1 cellular context compared by ENCODE assay signal in the genomic region with DNA sequence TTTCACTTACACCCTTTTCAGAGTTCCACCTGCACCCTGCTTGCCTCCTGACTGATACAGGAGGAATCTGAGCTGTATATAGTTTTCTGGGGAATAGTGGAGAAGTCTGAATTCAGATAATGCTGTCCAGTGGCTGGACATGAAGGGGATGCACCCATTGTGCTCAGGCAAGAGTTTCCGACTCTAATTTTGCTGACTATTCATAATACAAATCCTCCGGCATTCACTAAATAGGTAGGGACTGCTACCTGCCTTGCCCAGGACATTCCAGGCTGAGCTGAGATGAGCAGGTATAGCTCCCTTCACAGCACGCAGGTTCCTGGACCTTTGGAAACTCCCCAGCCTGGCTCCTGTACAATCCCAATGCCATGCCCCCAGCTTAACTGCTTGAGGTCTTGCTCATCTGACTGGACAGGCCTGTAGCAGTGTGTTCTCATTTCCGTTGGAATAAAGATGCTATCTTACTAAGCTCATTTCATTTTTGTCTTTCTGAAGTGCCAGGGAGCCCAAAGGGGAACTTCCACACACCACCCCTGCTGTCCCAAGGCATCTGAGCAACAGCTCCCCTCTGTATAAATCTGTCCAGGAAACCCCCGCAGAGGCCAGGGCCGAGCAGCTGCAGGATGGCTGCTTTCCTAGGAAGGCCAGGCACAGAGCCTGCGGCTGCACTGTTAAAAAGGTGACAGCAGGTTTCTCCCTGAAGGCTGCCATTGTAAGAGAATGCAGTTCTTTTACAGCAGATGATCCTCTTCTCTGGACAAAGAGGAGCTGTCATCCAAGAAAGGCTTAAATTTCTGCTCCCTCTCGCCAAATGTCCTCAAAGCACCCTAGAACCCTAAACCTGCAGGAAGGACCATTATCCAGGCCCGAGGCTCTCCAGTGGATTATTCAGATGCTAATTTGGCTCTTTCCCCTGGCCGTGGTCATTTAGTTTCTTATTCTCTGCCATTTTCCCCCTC.
TF ChIP-seq lines count a peak whose summit lies in the region.

No MANE protein-coding gene starts in this region.

TF ChIP-seq in GM23338, 12 proteins besides CTCF, POLR2A, EP300 and RAD21 (continued from another document):
- TF ChIP-seq, protein P1, sequence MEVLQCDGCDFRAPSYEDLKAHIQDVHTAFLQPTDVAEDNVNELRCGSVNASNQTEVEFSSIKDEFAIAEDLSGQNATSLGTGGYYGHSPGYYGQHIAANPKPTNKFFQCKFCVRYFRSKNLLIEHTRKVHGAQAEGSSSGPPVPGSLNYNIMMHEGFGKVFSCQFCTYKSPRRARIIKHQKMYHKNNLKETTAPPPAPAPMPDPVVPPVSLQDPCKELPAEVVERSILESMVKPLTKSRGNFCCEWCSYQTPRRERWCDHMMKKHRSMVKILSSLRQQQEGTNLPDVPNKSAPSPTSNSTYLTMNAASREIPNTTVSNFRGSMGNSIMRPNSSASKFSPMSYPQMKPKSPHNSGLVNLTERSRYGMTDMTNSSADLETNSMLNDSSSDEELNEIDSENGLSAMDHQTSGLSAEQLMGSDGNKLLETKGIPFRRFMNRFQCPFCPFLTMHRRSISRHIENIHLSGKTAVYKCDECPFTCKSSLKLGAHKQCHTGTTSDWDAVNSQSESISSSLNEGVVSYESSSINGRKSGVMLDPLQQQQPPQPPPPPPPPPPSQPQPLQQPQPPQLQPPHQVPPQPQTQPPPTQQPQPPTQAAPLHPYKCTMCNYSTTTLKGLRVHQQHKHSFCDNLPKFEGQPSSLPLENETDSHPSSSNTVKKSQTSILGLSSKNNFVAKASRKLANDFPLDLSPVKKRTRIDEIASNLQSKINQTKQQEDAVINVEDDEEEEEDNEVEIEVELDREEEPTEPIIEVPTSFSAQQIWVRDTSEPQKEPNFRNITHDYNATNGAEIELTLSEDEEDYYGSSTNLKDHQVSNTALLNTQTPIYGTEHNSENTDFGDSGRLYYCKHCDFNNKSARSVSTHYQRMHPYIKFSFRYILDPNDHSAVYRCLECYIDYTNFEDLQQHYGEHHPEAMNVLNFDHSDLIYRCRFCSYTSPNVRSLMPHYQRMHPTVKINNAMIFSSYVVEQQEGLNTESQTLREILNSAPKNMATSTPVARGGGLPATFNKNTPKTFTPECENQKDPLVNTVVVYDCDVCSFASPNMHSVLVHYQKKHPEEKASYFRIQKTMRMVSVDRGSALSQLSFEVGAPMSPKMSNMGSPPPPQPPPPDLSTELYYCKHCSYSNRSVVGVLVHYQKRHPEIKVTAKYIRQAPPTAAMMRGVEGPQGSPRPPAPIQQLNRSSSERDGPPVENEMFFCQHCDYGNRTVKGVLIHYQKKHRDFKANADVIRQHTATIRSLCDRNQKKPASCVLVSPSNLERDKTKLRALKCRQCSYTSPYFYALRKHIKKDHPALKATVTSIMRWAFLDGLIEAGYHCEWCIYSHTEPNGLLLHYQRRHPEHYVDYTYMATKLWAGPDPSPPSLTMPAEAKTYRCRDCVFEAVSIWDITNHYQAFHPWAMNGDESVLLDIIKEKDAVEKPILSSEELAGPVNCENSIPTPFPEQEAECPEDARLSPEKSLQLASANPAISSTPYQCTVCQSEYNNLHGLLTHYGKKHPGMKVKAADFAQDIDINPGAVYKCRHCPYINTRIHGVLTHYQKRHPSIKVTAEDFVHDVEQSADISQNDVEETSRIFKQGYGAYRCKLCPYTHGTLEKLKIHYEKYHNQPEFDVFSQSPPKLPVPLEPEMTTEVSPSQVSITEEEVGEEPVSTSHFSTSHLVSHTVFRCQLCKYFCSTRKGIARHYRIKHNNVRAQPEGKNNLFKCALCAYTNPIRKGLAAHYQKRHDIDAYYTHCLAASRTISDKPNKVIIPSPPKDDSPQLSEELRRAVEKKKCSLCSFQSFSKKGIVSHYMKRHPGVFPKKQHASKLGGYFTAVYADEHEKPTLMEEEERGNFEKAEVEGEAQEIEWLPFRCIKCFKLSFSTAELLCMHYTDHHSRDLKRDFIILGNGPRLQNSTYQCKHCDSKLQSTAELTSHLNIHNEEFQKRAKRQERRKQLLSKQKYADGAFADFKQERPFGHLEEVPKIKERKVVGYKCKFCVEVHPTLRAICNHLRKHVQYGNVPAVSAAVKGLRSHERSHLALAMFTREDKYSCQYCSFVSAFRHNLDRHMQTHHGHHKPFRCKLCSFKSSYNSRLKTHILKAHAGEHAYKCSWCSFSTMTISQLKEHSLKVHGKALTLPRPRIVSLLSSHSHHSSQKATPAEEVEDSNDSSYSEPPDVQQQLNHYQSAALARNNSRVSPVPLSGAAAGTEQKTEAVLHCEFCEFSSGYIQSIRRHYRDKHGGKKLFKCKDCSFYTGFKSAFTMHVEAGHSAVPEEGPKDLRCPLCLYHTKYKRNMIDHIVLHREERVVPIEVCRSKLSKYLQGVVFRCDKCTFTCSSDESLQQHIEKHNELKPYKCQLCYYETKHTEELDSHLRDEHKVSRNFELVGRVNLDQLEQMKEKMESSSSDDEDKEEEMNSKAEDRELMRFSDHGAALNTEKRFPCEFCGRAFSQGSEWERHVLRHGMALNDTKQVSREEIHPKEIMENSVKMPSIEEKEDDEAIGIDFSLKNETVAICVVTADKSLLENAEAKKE (CRISPR knock-in tag; IDR thresholded peaks at IDR 0.05): peak; percentile 89
- peak; percentile 65; the same call in 1 of the 2 replicates for TF ChIP-seq ZNF114 (CRISPR knock-in tag; IDR thresholded peaks at IDR 0.05)
- TF ChIP-seq NANOG (IDR thresholded peaks at IDR 0.05; ENCODE audit: borderline replicate concordance): peak; percentile 79
- TF ChIP-seq, protein P2, sequence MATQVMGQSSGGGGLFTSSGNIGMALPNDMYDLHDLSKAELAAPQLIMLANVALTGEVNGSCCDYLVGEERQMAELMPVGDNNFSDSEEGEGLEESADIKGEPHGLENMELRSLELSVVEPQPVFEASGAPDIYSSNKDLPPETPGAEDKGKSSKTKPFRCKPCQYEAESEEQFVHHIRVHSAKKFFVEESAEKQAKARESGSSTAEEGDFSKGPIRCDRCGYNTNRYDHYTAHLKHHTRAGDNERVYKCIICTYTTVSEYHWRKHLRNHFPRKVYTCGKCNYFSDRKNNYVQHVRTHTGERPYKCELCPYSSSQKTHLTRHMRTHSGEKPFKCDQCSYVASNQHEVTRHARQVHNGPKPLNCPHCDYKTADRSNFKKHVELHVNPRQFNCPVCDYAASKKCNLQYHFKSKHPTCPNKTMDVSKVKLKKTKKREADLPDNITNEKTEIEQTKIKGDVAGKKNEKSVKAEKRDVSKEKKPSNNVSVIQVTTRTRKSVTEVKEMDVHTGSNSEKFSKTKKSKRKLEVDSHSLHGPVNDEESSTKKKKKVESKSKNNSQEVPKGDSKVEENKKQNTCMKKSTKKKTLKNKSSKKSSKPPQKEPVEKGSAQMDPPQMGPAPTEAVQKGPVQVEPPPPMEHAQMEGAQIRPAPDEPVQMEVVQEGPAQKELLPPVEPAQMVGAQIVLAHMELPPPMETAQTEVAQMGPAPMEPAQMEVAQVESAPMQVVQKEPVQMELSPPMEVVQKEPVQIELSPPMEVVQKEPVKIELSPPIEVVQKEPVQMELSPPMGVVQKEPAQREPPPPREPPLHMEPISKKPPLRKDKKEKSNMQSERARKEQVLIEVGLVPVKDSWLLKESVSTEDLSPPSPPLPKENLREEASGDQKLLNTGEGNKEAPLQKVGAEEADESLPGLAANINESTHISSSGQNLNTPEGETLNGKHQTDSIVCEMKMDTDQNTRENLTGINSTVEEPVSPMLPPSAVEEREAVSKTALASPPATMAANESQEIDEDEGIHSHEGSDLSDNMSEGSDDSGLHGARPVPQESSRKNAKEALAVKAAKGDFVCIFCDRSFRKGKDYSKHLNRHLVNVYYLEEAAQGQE (IDR thresholded peaks at IDR 0.05; ENCODE audit: unreplicated experiment): no peak
- TF ChIP-seq CREB1 (CRISPR knock-in tag; IDR thresholded peaks at IDR 0.05; ENCODE audit: low read depth): no peak
- no peak for TF ChIP-seq ZNF331 (CRISPR knock-in tag; IDR thresholded peaks at IDR 0.05; ENCODE audit: low read depth)
- TF ChIP-seq JUNB (IDR thresholded peaks at IDR 0.05; ENCODE audit: unreplicated experiment): no peak
- no peak for TF ChIP-seq STAT1 (IDR thresholded peaks at IDR 0.05; ENCODE audit: unreplicated experiment)
